Comparison of ENCODE assay signal across 8 cellular contexts in the genomic region with DNA sequence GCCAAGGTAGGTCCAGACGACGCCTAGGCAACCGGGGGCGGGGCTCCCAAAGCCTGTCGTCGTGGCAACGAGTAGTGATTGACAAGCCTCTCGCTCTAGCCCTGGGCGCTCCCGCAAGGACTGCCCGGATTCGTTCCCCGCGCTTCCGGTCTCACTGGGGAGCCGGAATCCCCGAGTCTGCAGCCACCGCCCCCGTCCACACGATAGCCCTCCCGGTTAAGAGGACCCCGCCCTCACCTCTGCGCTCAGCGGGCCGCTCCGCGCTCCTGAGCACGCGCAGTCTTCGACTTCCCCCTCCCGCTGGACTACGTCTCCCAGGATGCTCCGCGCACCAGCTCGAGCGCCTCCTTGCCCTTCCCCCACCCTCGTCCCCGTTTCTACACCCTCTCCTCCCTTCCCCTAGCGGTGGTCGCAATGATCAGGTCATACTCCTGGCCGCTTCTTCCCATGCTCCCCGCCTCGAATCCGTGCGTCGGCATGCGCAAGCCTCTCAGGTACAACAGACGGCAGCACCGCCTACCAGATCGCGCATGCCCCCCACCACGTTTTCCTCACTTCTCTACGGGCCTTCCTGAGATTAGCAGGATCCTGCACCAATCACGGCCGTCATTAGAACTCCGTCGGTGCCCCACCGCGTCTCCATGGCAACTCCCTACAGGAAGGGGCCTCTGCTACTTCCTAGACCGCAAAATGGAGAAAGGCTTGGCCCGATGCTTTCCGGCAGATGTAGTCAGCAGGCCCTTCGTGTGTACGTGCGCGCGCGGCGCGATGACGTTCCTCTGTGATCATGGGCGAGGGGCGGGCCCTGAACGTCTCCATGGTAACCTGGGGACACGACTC.
DNase-seq lines count a peak whose midpoint lies in the region; FAIRE-seq and TF ChIP-seq lines count a peak whose summit lies in the region.

MZF1 (minus strand) TSS at position 518 of the 840 bp plus-strand sequence. CDS start 1,946 bp downstream, outside the sequence.

- peak; percentile 95 for FAIRE-seq in HTR-8/SVneo (lab: Jason Lieb, UNC)

- H3K9me3 ChIP-seq in BLaER1 treated with 17β-estradiol and CSF1 and Interleukin-3, amounts not matched to agents 10 nM and 100 nM (replicated peaks in 1 of 11) = no peaks in the 10 kb centered on the region
- H3K9me3 ChIP-seq in muscle layer of duodenum (ENCODE audit: control insufficient read depth in 1 of 2, low read length in 2 of 2) = no peaks in the 10 kb centered on the region

- H3K4me2 ChIP-seq in BLaER1 treated with 17β-estradiol and CSF1 and Interleukin-3, amounts not matched to agents 10 nM and 100 nM = peak within 1 kb of the TSS; percentile 95 to 99 (median 99)

- H3K4me1 ChIP-seq in BLaER1 treated with 17β-estradiol and CSF1 and Interleukin-3, amounts not matched to agents 10 nM and 100 nM = peaks cover 63 to 80% (median 75%) of the 10 kb centered on the region in 10 experiments
- H3K4me1 ChIP-seq in muscle layer of duodenum (ENCODE audit: control insufficient read depth in 1 of 2, insufficient read depth in 2 of 2, low read length in 2 of 2) = peaks cover 9 to 27% of the 10 kb centered on the region in 2 donors

- H3K27ac ChIP-seq in BLaER1 treated with 17β-estradiol and CSF1 and Interleukin-3, amounts not matched to agents 10 nM and 100 nM = peak within 1 kb of the TSS; percentile 88 to 99 (median 97)
- H3K27ac ChIP-seq in epithelial cell of prostate = peak within 1 kb of the TSS; percentile 96
- H3K27ac ChIP-seq in muscle layer of duodenum (ENCODE audit: low read length) = peak within 1 kb of the TSS; percentile 96

- H3K36me3 ChIP-seq in BLaER1 treated with 17β-estradiol and CSF1 and Interleukin-3, amounts not matched to agents 10 nM and 100 nM = peaks cover 0 to 23% (median 9%) of the 10 kb centered on the region in 11 experiments; a peak in 12 of 22 replicates
- H3K36me3 ChIP-seq in muscle layer of duodenum (ENCODE audit: control insufficient read depth in 1 of 2, insufficient read depth in 2 of 2, low read length in 2 of 2) = peaks cover 15 to 18% of the 10 kb centered on the region in 2 donors

- DNase-seq in GM20000 (ENCODE audit: low spot score) (peak; percentile 96), HTR-8/SVneo (ENCODE audit: insufficient read length, low spot score) (peak; percentile 98), epithelial cell of prostate (ENCODE audit: low read depth, low spot score) (peak; percentile 99), DMS153 (lab: John Stamatoyannopoulos, UW) (no peak)
- peak; percentile 99 to 100 for DNase-seq in activated CD8-positive, alpha-beta memory T cell treated with anti-CD3 and anti-CD28 coated beads for 4 hours (ENCODE audit: low read depth in 2 of 2)
- DNase-seq in stimulated activated CD8-positive, alpha-beta memory T cell treated with anti-CD3 and anti-CD28 coated beads, Interleukin-7, amount 100 ng/mL, for 48 hours (ENCODE audit: extremely low read depth in 1 of 2, low read depth in 1 of 2) = peak; percentile 98 to 100

- TF ChIP-seq CTCF in GM20000 (IDR thresholded peaks at IDR 0.05; ENCODE audit: extremely low read depth, missing control alignments) = no peak

- peaks cover 0 to 3% (median 0%) of the 10 kb centered on the region in 11 experiments; a peak in 2 of 22 replicates for H4K20me1 ChIP-seq in BLaER1 treated with 17β-estradiol and CSF1 and Interleukin-3, amounts not matched to agents 10 nM and 100 nM

- H3K27me3 ChIP-seq in BLaER1 treated with 17β-estradiol and CSF1 and Interleukin-3, amounts not matched to agents 10 nM and 100 nM = no peaks in the 10 kb centered on the region
- H3K27me3 ChIP-seq in muscle layer of duodenum (ENCODE audit: low read depth, low read length) = no peaks in the 10 kb centered on the region

- peak within 1 kb of the TSS; percentile 62 to 89 (median 74) for H3K4me3 ChIP-seq in BLaER1 treated with 17β-estradiol and CSF1 and Interleukin-3, amounts not matched to agents 10 nM and 100 nM
- H3K4me3 ChIP-seq in muscle layer of duodenum (ENCODE audit: low read depth in 1 of 2, low read length in 2 of 2) = peak within 1 kb of the TSS; percentile 63 to 87

- peak within 1 kb of the TSS; percentile 82 to 94 (median 91) for H3K9ac ChIP-seq in BLaER1 treated with 17β-estradiol and CSF1 and Interleukin-3, amounts not matched to agents 10 nM and 100 nM
